8 cellular contexts compared by ENCODE assay signal in genomic region chr1:151472852-151473731, GRCh38. TPM values are rescaled to one million over a fixed set of nuclear protein-coding genes. Genes with fewer than 3 reads are reported as not detected.
DNase-seq lines count a peak whose midpoint lies in the region; ATAC-seq and TF ChIP-seq lines count a peak whose summit lies in the region.

No MANE protein-coding gene starts in this region.

- DNase-seq in GM13976 (ENCODE audit: low spot score) (peak; percentile 69), RPMI7951 (ENCODE audit: low read depth) (peak; percentile 82), cardiac fibroblast (ENCODE audit: low read depth in 2 of 2) (peak; percentile 66 to 78), iPS-NIHi11 (ENCODE audit: low spot score) (peak; percentile 59), gastrocnemius medialis (no peak), COR-L47 (lab: John Stamatoyannopoulos, UW) (no peak)

- in situ Hi-C loops in GM13976 (cut with MboI; ENCODE audit: low sequenced_read_pairs, unreplicated experiment): no loop called here
- in situ Hi-C loops in gastrocnemius medialis (cut with MboI; ENCODE audit: low sequenced_read_pairs in 4 of 4): no loop called here

- H3K4me1 ChIP-seq in gastrocnemius medialis: no peaks in the 10 kb centered on the region

- TF ChIP-seq CTCF in GM13976 (IDR thresholded peaks at IDR 0.05; ENCODE audit: borderline replicate concordance, control extremely low read depth, extremely low read depth, insufficient read depth, missing control alignments): no peak
- TF ChIP-seq CTCF in cardiac fibroblast (IDR thresholded peaks at IDR 0.05; ENCODE audit: low read depth, low read length): no peak
- no peak for TF ChIP-seq CTCF in gastrocnemius medialis (IDR thresholded peaks at IDR 0.05 in 4 of 5, conservative IDR thresholded peaks at IDR 0.05 in 1 of 5)

- H3K27me3 ChIP-seq in gastrocnemius medialis: no peaks in the 10 kb centered on the region

- peak in 1 of 2 donors; percentile 61 for ATAC-seq in gastrocnemius medialis
- no peak for ATAC-seq in GM21526 (IDR thresholded peaks at IDR 0.05; ENCODE audit: low FRiP score, unreplicated experiment)
- no peak for ATAC-seq in HG03108 (IDR thresholded peaks at IDR 0.05; ENCODE audit: unreplicated experiment)

- intact Hi-C loops in gastrocnemius medialis (cut with DNase I; ENCODE audit: low total_unique reads): loop anchor here (1.0 kb wide), 1 partner anchor 14 kb away; the partner anchor contains the start of gene POGZ

- H3K4me3 ChIP-seq in cardiac fibroblast (replicated peaks in 1 of 2; ENCODE audit: low read depth in 2 of 2, low read length in 2 of 2) (peak overlapping the region; percentile 36 to 52), gastrocnemius medialis (peak overlapping the region; percentile 67 to 79 (median 73))

- H3K9me3 ChIP-seq in gastrocnemius medialis: no peaks in the 10 kb centered on the region

- no peaks in the 10 kb centered on the region for H3K36me3 ChIP-seq in gastrocnemius medialis

- no peak for TF ChIP-seq POLR2A in gastrocnemius medialis (IDR thresholded peaks at IDR 0.05)

- peak overlapping the region; percentile 28 to 70 (median 64) for H3K27ac ChIP-seq in gastrocnemius medialis

RNA-seq across cellular contexts. Expression of gene POGZ, which starts 13.8 kb away (rescaled TPM):
- 9.5 and 13.5 TPM in 2 replicates for total RNA-seq in RPMI7951 (2014; rRNA removed; shearing (Covaris generic))
- total RNA-seq in gastrocnemius medialis: 10 to 100 TPM; 14.1 to 20.2 (median 15.1) TPM

RNA-seq across cellular contexts. Expression of gene CGN, which starts 38.1 kb away (rescaled TPM):
- total RNA-seq in RPMI7951 (2014; rRNA removed; shearing (Covaris generic)): under 0.01 and 0.10 TPM in 2 replicates
- total RNA-seq in gastrocnemius medialis: under 1 TPM in 2 of 4 donors, not detected in 2; 0.34 to 0.78 TPM

Comparison
In these comparisons a context has a peak if more than half of its experiments do, and no peak if none do; other contexts are left out.
1. DNase-seq: peak in GM13976 (single experiment), RPMI7951 (single experiment), cardiac fibroblast (2 of 2) and iPS-NIHi11 (single experiment); none in gastrocnemius medialis (0 of 2) and COR-L47 (single experiment).